Comparison of ENCODE assay signal across 8 cellular contexts in the genomic region with DNA sequence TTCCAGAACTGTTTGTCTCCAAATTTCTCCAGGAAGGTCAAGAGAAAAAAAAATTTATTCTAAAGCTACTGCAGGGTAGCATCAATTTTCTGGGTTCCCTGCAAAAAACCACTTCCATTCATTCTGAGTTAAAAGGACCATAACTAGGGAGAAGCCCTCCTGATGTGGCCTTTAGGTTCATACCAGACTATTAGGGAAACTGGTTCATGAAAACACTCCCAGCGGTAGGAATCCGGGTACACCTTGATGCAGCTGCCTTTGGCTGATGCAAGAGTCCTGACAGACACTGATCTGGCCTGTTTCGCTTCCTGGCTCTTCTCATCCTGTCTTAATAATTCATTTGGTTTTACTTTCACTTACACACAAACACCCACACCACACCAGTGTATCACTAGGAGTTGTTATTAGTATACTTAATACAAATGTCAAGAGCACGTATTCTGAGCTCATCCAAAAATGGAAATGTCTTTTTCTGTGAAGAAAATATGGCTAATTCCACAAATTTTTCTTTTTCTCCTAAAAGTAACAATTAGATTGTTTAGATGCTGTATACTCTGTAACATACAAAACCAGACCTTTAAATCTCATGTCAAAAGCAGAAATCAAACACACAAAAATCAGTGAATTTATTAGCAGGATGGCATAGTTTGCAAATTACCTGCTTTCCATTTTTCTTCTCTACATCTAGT. TPM values are rescaled to one million over a fixed set of nuclear protein-coding genes. Genes with fewer than 3 reads are reported as not detected.
A peak's percentile ranks its signal among the peaks of the same experiment; 100 is the strongest.
DNase-seq lines count a peak whose midpoint lies in the region; ATAC-seq, FAIRE-seq and TF ChIP-seq lines count a peak whose summit lies in the region.

No MANE protein-coding gene starts in this region.

- peak overlapping the region; percentile 73 for H3K27ac ChIP-seq in KMS-11
- H3K27ac ChIP-seq in endothelial cell of umbilical vein (ENCODE audit: insufficient read depth, low read depth, low read length): peak overlapping the region; percentile 80
- H3K27ac ChIP-seq in sigmoid colon: peak overlapping the region in 3 of 4 donors; percentile 3 to 56 (median 45)
- H3K27ac ChIP-seq in esophagus squamous epithelium: peak overlapping the region in 2 of 4 donors; percentile 54 to 67

- no TSS peak for BruUV-seq in endothelial cell of umbilical vein (replicated peaks; lab: Mats Ljungman, UMichigan)

- peaks cover 63% of the 10 kb centered on the region for H3K4me1 ChIP-seq in KMS-11 (ENCODE audit: low read depth, poor library complexity, severe bottlenecking)
- peaks cover 53% of the 10 kb centered on the region for H3K4me1 ChIP-seq in endothelial cell of umbilical vein (ENCODE audit: control insufficient read depth, extremely low read depth, insufficient read depth, low read length)
- H3K4me1 ChIP-seq in sigmoid colon: peaks cover 0 to 32% (median 15%) of the 10 kb centered on the region in 4 donors
- H3K4me1 ChIP-seq in esophagus squamous epithelium: peaks cover 0 to 32% (median 16%) of the 10 kb centered on the region in 3 donors

- H3K36me3 ChIP-seq in KMS-11 (ENCODE audit: insufficient read depth): no peaks in the 10 kb centered on the region
- no peaks in the 10 kb centered on the region for H3K36me3 ChIP-seq in endothelial cell of umbilical vein (ENCODE audit: control insufficient read depth in 2 of 2, extremely low read depth in 1 of 2, insufficient read depth in 2 of 2, low read length in 2 of 2)
- no peaks in the 10 kb centered on the region for H3K36me3 ChIP-seq in sigmoid colon
- no peaks in the 10 kb centered on the region for H3K36me3 ChIP-seq in esophagus squamous epithelium

- H3K4me2 ChIP-seq in KMS-11 (peak overlapping the region; percentile 83), endothelial cell of umbilical vein (ENCODE audit: insufficient read depth, low read length) (peak overlapping the region; percentile 0)

- no peak for TF ChIP-seq CTCF in KMS-11 (conservative IDR thresholded peaks at IDR 0.05; ENCODE audit: low read depth, low read length)
- no peak for TF ChIP-seq CTCF in endothelial cell of umbilical vein (IDR thresholded peaks at IDR 0.05; ENCODE audit: extremely low read depth in 1 of 2, insufficient read depth in 1 of 2, low read depth in 1 of 2, low read length in 2 of 2)
- TF ChIP-seq CTCF in sigmoid colon (IDR thresholded peaks at IDR 0.05): no peak
- peak in 2 of 6 experiments; percentile 36 to 49 for TF ChIP-seq CTCF in esophagus squamous epithelium (IDR thresholded peaks at IDR 0.05)

- POLR2A ChIA-PET in endothelial cell of umbilical vein (lab: Charles Lee): no interaction called here

- FAIRE-seq in endothelial cell of umbilical vein (lab: Jason Lieb, UNC): no peak

- H3K9ac ChIP-seq in KMS-11: peak overlapping the region; percentile 31; the same call in 1 of the 2 replicates
- no peak overlapping the region for H3K9ac ChIP-seq in endothelial cell of umbilical vein (replicated peaks; ENCODE audit: extremely low read depth, insufficient read depth, low read length)

- intact Hi-C loops in endothelial cell of umbilical vein (cut with micrococcal nuclease) (loop anchor here (2.0 kb wide), 2 partner anchors 16 to 76 kb away; no protein-coding TSS in a partner anchor), sigmoid colon (cut with DNase I) (no loop called here), esophagus squamous epithelium (cut with DNase I) (no loop called here)

- ATAC-seq in GM21529 (IDR thresholded peaks at IDR 0.05; ENCODE audit: unreplicated experiment): peak; percentile 90

- no peak for TF ChIP-seq POLR2A in endothelial cell of umbilical vein (IDR thresholded peaks at IDR 0.05; ENCODE audit: low read depth, low read length)
- no peak for TF ChIP-seq POLR2A in sigmoid colon (IDR thresholded peaks at IDR 0.05)
- TF ChIP-seq POLR2A in esophagus squamous epithelium (IDR thresholded peaks at IDR 0.05): no peak

- H4K20me1 ChIP-seq in KMS-11 (ENCODE audit: insufficient read depth): no peaks in the 10 kb centered on the region
- no peaks in the 10 kb centered on the region for H4K20me1 ChIP-seq in endothelial cell of umbilical vein (replicated peaks; ENCODE audit: control insufficient read depth, extremely low read depth, insufficient read depth, low read length)

- in situ Hi-C loops in G401 (cut with HindIII; ENCODE audit: low sequenced_read_pairs): no loop called here

- H3K9me3 ChIP-seq in endothelial cell of umbilical vein (replicated peaks; ENCODE audit: control insufficient read depth, insufficient read depth, low read length) (no peaks in the 10 kb centered on the region), sigmoid colon (no peaks in the 10 kb centered on the region), esophagus squamous epithelium (no peaks in the 10 kb centered on the region)

- 30 to 74% methylated on average over 4 of the region's 4 CpGs for WGBS in sigmoid colon, 2 donors
- WGBS in esophagus squamous epithelium, 2 donors: 11 to 21% methylated on average over 4 of the region's 4 CpGs

- no peaks in the 10 kb centered on the region for H3K27me3 ChIP-seq in KMS-11 (ENCODE audit: insufficient read depth, low read depth)
- no peaks in the 10 kb centered on the region for H3K27me3 ChIP-seq in endothelial cell of umbilical vein (ENCODE audit: control insufficient read depth in 2 of 2, insufficient read depth in 2 of 2, low read length in 2 of 2)
- H3K27me3 ChIP-seq in sigmoid colon: no peaks in the 10 kb centered on the region
- H3K27me3 ChIP-seq in esophagus squamous epithelium: no peaks in the 10 kb centered on the region

- H3K79me2 ChIP-seq in KMS-11 (ENCODE audit: insufficient read depth, low read depth): no peaks in the 10 kb centered on the region
- no peaks in the 10 kb centered on the region for H3K79me2 ChIP-seq in endothelial cell of umbilical vein (ENCODE audit: control insufficient read depth, insufficient read depth, low read length)

- H3K4me3 ChIP-seq in KMS-11 (IDR thresholded peaks at IDR 0.05; ENCODE audit: insufficient read depth, low read depth, low read length) (no peak overlapping the region), endothelial cell of umbilical vein (replicated peaks in 1 of 3; ENCODE audit: insufficient read depth in 1 of 3, low read depth in 1 of 3, low read length in 3 of 3) (no peak overlapping the region), sigmoid colon (no peak overlapping the region), esophagus squamous epithelium (no peak overlapping the region)

- H3K9me1 ChIP-seq in endothelial cell of umbilical vein (replicated peaks; ENCODE audit: control insufficient read depth, extremely low read depth, insufficient read depth, low read length): no peaks in the 10 kb centered on the region

- H2AFZ ChIP-seq in KMS-11 (ENCODE audit: low read depth) (peak overlapping the region; percentile 8; the same call in 1 of the 2 replicates), endothelial cell of umbilical vein (ENCODE audit: low read depth, low read length) (peak overlapping the region; percentile 35)

- peak; percentile 8 for DNase-seq in G401 (ENCODE audit: low spot score)
- DNase-seq in activated CD4-positive, alpha-beta T cell treated with anti-CD3 and anti-CD28 coated beads for 48 hours: peak; percentile 72
- peak; percentile 28 for DNase-seq in endothelial cell of umbilical vein (ENCODE audit: low read depth, low spot score)
- no peak for DNase-seq in sigmoid colon
- DNase-seq in NCI-H187 treated with DMSO at 0.1 percent for 48 hours (lab: John Stamatoyannopoulos, UW): no peak
- no peak for DNase-seq in esophagus squamous epithelium (lab: John Stamatoyannopoulos, UW)

- dilution Hi-C loops in endothelial cell of umbilical vein (cut with MboI; ENCODE audit: extremely low pct_ligation_motif_present, low sequenced_read_pairs): no loop called here

- no peak for TF ChIP-seq EP300 in sigmoid colon (IDR thresholded peaks at IDR 0.05)

- CTCF ChIA-PET in endothelial cell of umbilical vein (lab: Charles Lee): interaction anchor here (1.2 to 2.2 kb wide), 2 partner anchors 16 to 27 kb away, joined by 3 to 5 read pairs; no protein-coding TSS in a partner anchor

TF ChIP-seq in endothelial cell of umbilical vein, 7 proteins besides CTCF, POLR2A, EP300 and RAD21:
- TF ChIP-seq FOS (IDR thresholded peaks at IDR 0.05; ENCODE audit: borderline replicate concordance, insufficient read depth, low read length) (no peak), POLR2AphosphoS5 (IDR thresholded peaks at IDR 0.05; ENCODE audit: insufficient read depth, low read depth, low read length) (no peak), EZH2 (IDR thresholded peaks at IDR 0.05; ENCODE audit: borderline replicate concordance, low read depth, low read length, severe bottlenecking) (no peak), JUN (IDR thresholded peaks at IDR 0.05; ENCODE audit: borderline replicate concordance, insufficient read depth, insufficient read length, low read depth) (no peak), GATA2 (IDR thresholded peaks at IDR 0.05; ENCODE audit: insufficient read depth, insufficient read length, low read depth, low read length) (no peak), MYC (IDR thresholded peaks at IDR 0.05; ENCODE audit: low read depth, low read length) (no peak)
- TF ChIP-seq, protein P1, sequence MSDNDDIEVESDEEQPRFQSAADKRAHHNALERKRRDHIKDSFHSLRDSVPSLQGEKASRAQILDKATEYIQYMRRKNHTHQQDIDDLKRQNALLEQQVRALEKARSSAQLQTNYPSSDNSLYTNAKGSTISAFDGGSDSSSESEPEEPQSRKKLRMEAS (IDR thresholded peaks at IDR 0.05; ENCODE audit: insufficient read depth, insufficient read length): no peak

RNA-seq across cellular contexts. Expression of a gene that starts 38.4 kb away (rescaled TPM):
- 15.4 and 20.7 TPM in 2 replicates for total RNA-seq in G401 (2014; rRNA removed; shearing (Covaris generic))
- 86.1 and 111 TPM in 2 replicates for total RNA-seq in endothelial cell of umbilical vein
- polyA plus RNA-seq in endothelial cell of umbilical vein: 11.0 and 13.1 TPM in 2 replicates
- polyA plus RNA-seq in endothelial cell of umbilical vein (2011; cell fraction: cytosol; rRNA removed): 21.9 and 22.6 TPM in 2 replicates
- 25.0 and 31.9 TPM in 2 replicates for polyA plus RNA-seq in endothelial cell of umbilical vein (2011; cell fraction: nucleus; rRNA removed)
- polyA plus RNA-seq in endothelial cell of umbilical vein (2012): 43.4 and 50.9 TPM in 2 replicates
- 48.2 and 49.1 TPM in 2 replicates for polyA minus RNA-seq in endothelial cell of umbilical vein
- 7.6 TPM for polyA minus RNA-seq in endothelial cell of umbilical vein (2011; cell fraction: cytosol; rRNA and poly(A)+ RNA removed)
- 89.2 and 110 TPM in 2 replicates for polyA minus RNA-seq in endothelial cell of umbilical vein (2011; cell fraction: nucleus; rRNA and poly(A)+ RNA removed)
- 10 to 100 TPM in 2 of 4 donors, 1 to 10 TPM in 2; 9.2 to 16.9 (median 10.0) TPM for total RNA-seq in sigmoid colon
- polyA plus RNA-seq in sigmoid colon: 10 to 100 TPM in 2 of 3 donors, 1 to 10 TPM in 1; 9.2 to 16.0 (median 13.8) TPM
- 1 to 10 TPM; 2.8 to 9.0 (median 7.1) TPM for total RNA-seq in esophagus squamous epithelium

Comparison
In these comparisons a context has a peak if more than half of its experiments do, and no peak if none do; other contexts are left out.
1. DNase-seq: peak in G401 (single experiment), activated CD4-positive, alpha-beta T cell treated with anti-CD3 and anti-CD28 coated beads for 48 hours (single experiment) and endothelial cell of umbilical vein (single experiment); none in sigmoid colon (single experiment), NCI-H187 treated with DMSO at 0.1 percent for 48 hours (single experiment) and esophagus squamous epithelium (single experiment).